ENCODE assay signal across 1 cellular context in genomic region chr12:50749459-50749882, GRCh38.
TF ChIP-seq lines count a peak whose summit lies in the region.

No MANE protein-coding gene starts in this region.

TF ChIP-seq in IMR-90, 13 proteins besides CTCF, POLR2A, EP300 and RAD21:
- TF ChIP-seq CHD1 (IDR thresholded peaks at IDR 0.05; ENCODE audit: low read depth, low read length) (no peak), MXI1 (IDR thresholded peaks at IDR 0.05; ENCODE audit: borderline replicate concordance, low read depth, low read length) (no peak), MAZ (IDR thresholded peaks at IDR 0.05; ENCODE audit: borderline replicate concordance, low read depth, low read length) (no peak)
- TF ChIP-seq, protein P1, sequence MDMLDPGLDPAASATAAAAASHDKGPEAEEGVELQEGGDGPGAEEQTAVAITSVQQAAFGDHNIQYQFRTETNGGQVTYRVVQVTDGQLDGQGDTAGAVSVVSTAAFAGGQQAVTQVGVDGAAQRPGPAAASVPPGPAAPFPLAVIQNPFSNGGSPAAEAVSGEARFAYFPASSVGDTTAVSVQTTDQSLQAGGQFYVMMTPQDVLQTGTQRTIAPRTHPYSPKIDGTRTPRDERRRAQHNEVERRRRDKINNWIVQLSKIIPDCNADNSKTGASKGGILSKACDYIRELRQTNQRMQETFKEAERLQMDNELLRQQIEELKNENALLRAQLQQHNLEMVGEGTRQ (IDR thresholded peaks at IDR 0.05; ENCODE audit: low read depth, low read length) = no peak
